In genomic region chr4:161188578-161188977, GRCh38 we compare ENCODE assay signal across 29 cellular contexts.
"Had no signal": no experiment of that assay in that cellular context is flagged by ENCODE, and none has a peak within 500 bp of the region (broad histone marks: within the 10 kb centered on the region; RNA-seq: fewer than 3 reads in every experiment).

No MANE protein-coding gene starts in this region.

- ATAC-seq: activated CD4-positive, CD25-positive, alpha-beta regulatory T cell treated with anti-CD3 and anti-CD28 coated beads, Interleukin-2, amount 50 U/mL, for 24 hours; heart right ventricle; stimulated activated naive CD8-positive, alpha-beta T cell treated with anti-CD3 and anti-CD28 coated beads, Interleukin-15, Interleukin-2, amounts not matched to agents 100 U/mL and 50 U/mL, for 24 hours had no signal

- H3K27ac ChIP-seq: epithelial cell of prostate, esophagus squamous epithelium, heart right ventricle, ovary, right lobe of liver, testis, transverse colon, VCaP had no signal

- H3K27me3 Mint-ChIP-seq: activated naive CD8-positive, alpha-beta T cell; central memory CD8-positive, alpha-beta T cell; naive B cell; progenitor cell of endocrine pancreas had no signal

- H3K36me3 ChIP-seq: esophagus squamous epithelium, heart right ventricle, ovary, right lobe of liver, transverse colon had no signal

- DNase-seq: activated CD4-positive, alpha-beta T cell treated with anti-CD3 and anti-CD28 coated beads for 48 hours; activated CD4-positive, alpha-beta T cell treated with anti-CD3 and anti-CD28 coated beads, Interleukin-2, amount 50 U/mL, for 48 hours; activated CD8-positive, alpha-beta memory T cell treated with anti-CD3 and anti-CD28 coated beads for 24 hours; activated effector memory CD4-positive, alpha-beta T cell treated with Interleukin-2 at 50 U/mL for 16 hours; activated naive CD4-positive, alpha-beta T cell treated with Interleukin-2 at 50 U/mL for 16 hours; anterior cingulate cortex; dermis blood vessel endothelial cell; effector CD4-positive, alpha-beta T cell; esophagus squamous epithelium; foreskin melanocyte; heart right ventricle; naive B cell; nephron progenitor cell; ovary; right lobe of liver; stimulated activated CD4-positive, alpha-beta T cell treated with anti-CD3 and anti-CD28 coated beads, Interleukin-2, amount 100 ng/mL, for 48 hours; stimulated activated naive CD8-positive, alpha-beta T cell treated with anti-CD3 and anti-CD28 coated beads, Interleukin-15, Interleukin-2, amounts not matched to agents 100 U/mL and 50 U/mL, for 24 hours; testis; transverse colon had no signal

- H3K9me3 ChIP-seq: esophagus squamous epithelium, ovary, right lobe of liver, testis, transverse colon had no signal

- H3K4me3 ChIP-seq: esophagus squamous epithelium, heart right ventricle, ovary, right lobe of liver, testis, transverse colon had no signal

- H3K36me3 Mint-ChIP-seq: activated naive CD8-positive, alpha-beta T cell; mesothelial cell of epicardium; naive B cell had no signal

- H3K27ac Mint-ChIP-seq: activated naive CD8-positive, alpha-beta T cell; mesothelial cell of epicardium; naive B cell; nephron progenitor cell; progenitor cell of endocrine pancreas had no signal

- H3K9me3 Mint-ChIP-seq: nephron progenitor cell had no signal

- H3K4me1 Mint-ChIP-seq: central memory CD8-positive, alpha-beta T cell; naive B cell; nephron progenitor cell had no signal

- FAIRE-seq: bronchial epithelial cell, endometrium, TTC549 had no signal

- H3K4me3 Mint-ChIP-seq: activated naive CD8-positive, alpha-beta T cell; central memory CD8-positive, alpha-beta T cell; mesothelial cell of epicardium; naive B cell; nephron progenitor cell had no signal

- H3K4me1 ChIP-seq: esophagus squamous epithelium, heart right ventricle, testis, transverse colon had no signal

- H3K27me3 ChIP-seq: esophagus squamous epithelium, heart right ventricle, ovary, right lobe of liver, testis, transverse colon had no signal
